ENCODE assay signal across 9 cellular contexts in the genomic region with DNA sequence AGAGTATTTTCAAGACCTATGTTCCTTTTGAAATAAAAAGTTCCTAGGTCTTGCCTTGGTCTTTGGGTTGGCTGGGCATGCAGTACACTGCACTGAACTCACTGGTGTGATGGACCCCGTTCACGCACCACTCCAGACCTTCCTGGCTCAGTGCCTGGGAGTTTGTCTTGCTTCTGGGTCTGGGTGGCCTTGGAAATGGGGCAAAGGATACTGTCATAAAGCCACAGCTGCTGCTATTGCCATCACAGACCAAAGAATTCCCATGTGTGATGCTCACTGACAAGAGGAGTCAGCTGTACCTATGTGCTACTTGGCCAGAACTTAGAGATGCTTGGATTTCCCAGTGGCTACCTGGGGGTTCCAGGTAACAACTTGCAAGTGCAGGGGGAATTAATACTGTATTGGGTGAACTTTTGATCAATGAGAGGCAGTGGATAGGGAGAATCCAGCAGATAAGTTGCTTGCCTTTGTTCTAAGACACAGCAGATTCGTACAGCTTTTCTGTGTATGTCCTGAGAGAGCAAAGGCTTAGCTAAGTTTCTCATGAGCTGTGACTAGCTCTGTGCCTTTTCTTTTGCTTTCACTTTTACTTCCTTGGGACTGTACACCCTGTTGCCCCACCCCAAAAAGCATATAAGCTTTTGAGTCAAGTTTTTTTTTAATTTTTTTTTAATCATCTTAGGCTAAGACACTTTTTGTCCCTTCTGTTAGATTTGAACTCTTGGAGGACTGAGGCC.
DNase-seq lines count a peak whose midpoint lies in the region; ATAC-seq and TF ChIP-seq lines count a peak whose summit lies in the region.
"Had no signal": no experiment of that assay in that cellular context is flagged by ENCODE, and none has a peak within 500 bp of the region (broad histone marks: within the 10 kb centered on the region; RNA-seq: fewer than 3 reads in every experiment).

No MANE protein-coding gene starts in this region.

- peaks cover 92% of the 10 kb centered on the region for H3K79me2 ChIP-seq in Loucy (ENCODE audit: insufficient read depth, low read length)

- peaks cover 23% of the 10 kb centered on the region; the same call in 1 of the 2 replicates for H3K36me3 ChIP-seq in Loucy (ENCODE audit: insufficient read depth, low read length)

- H3K9me2 ChIP-seq in Loucy (replicated peaks; ENCODE audit: low read depth, low read length) = no peaks in the 10 kb centered on the region

- no peak overlapping the region for H2AFZ ChIP-seq in Loucy (ENCODE audit: low read length)

- peak overlapping the region; percentile 82 for H3K4me3 Mint-ChIP-seq in activated naive CD8-positive, alpha-beta T cell treated with anti-CD3 and anti-CD28 coated beads, Interleukin-2, amount 10 ng/mL, durations not matched to agents 7 days and 5 days
- H3K4me3 Mint-ChIP-seq in nephron progenitor cell = no peak overlapping the region

- no peaks in the 10 kb centered on the region for H3K27me3 Mint-ChIP-seq in activated naive CD8-positive, alpha-beta T cell treated with anti-CD3 and anti-CD28 coated beads, Interleukin-2, amount 10 ng/mL, durations not matched to agents 7 days and 5 days
- H3K27me3 Mint-ChIP-seq in nephron progenitor cell (ENCODE audit: low read depth, poor library complexity) = peaks cover 11% of the 10 kb centered on the region

- TF ChIP-seq CTCF in Loucy (conservative IDR thresholded peaks at IDR 0.05; ENCODE audit: low read length) (no peak), nephron progenitor cell (IDR thresholded peaks at IDR 0.05) (no peak)

- peaks cover 5% of the 10 kb centered on the region for H3K36me3 Mint-ChIP-seq in activated naive CD8-positive, alpha-beta T cell treated with anti-CD3 and anti-CD28 coated beads, Interleukin-2, amount 10 ng/mL, durations not matched to agents 7 days and 5 days
- H3K36me3 Mint-ChIP-seq in nephron progenitor cell (ENCODE audit: low read depth) = no peaks in the 10 kb centered on the region

- POLR2A ChIA-PET in activated naive CD8-positive, alpha-beta T cell treated with anti-CD3 and anti-CD28 coated beads, Interleukin-2, amount 10 ng/mL, durations not matched to agents 7 days and 5 days (lab: Charles Lee) = interaction anchor here (0.7 to 2.5 kb wide), 11 partner anchors 8 to 115 kb away, joined by 3 to 8 read pairs (median 4); no protein-coding TSS in a partner anchor

- DNase-seq in activated CD8-positive, alpha-beta memory T cell treated with anti-CD3 and anti-CD28 coated beads for 24 hours = peak; percentile 72
- no peak for DNase-seq in activated CD8-positive, alpha-beta memory T cell treated with anti-CD3 and anti-CD28 coated beads, Interleukin-2, amount 50 U/mL, for 4 hours
- peak; percentile 36 for DNase-seq in activated naive CD8-positive, alpha-beta T cell treated with anti-CD3 and anti-CD28 coated beads, Interleukin-2, amount 10 ng/mL, durations not matched to agents 7 days and 5 days
- DNase-seq in stimulated activated naive CD8-positive, alpha-beta T cell treated with anti-CD3 and anti-CD28 coated beads, Interleukin-15, Interleukin-2, amounts not matched to agents 100 U/mL and 50 U/mL, for 24 hours = no peak
- DNase-seq in nephron progenitor cell = no peak
- no peak for DNase-seq in NCI-H1694 treated with DMSO at 0.1 percent for 48 hours (lab: John Stamatoyannopoulos, UW)
- no peak for DNase-seq in NCI-H146 (lab: John Stamatoyannopoulos, UW)
- DNase-seq: NCI-H526 treated with DMSO at 0.1 percent for 48 hours had no signal

- H3K27ac Mint-ChIP-seq in activated naive CD8-positive, alpha-beta T cell treated with anti-CD3 and anti-CD28 coated beads, Interleukin-2, amount 10 ng/mL, durations not matched to agents 7 days and 5 days = peak overlapping the region; percentile 91
- no peak overlapping the region for H3K27ac Mint-ChIP-seq in nephron progenitor cell

- H3K9ac ChIP-seq in Loucy (ENCODE audit: low read depth, low read length, poor library complexity, severe bottlenecking) = peak overlapping the region; percentile 42

- H3K4me1 ChIP-seq in Loucy (ENCODE audit: insufficient read depth, low read length, poor library complexity, severe bottlenecking) = peaks cover 83% of the 10 kb centered on the region

- H3K4me3 ChIP-seq in Loucy (ENCODE audit: low read length, poor library complexity, severe bottlenecking) = peak overlapping the region; percentile 50

- peaks cover 65% of the 10 kb centered on the region for H4K20me1 ChIP-seq in Loucy (ENCODE audit: insufficient read depth, low read length, poor library complexity, severe bottlenecking)

- peak overlapping the region; percentile 70 for H3K4me2 ChIP-seq in Loucy (ENCODE audit: low read depth, low read length, poor library complexity, severe bottlenecking)

- no peaks in the 10 kb centered on the region for H3K9me3 Mint-ChIP-seq in activated naive CD8-positive, alpha-beta T cell treated with anti-CD3 and anti-CD28 coated beads, Interleukin-2, amount 10 ng/mL, durations not matched to agents 7 days and 5 days
- no peaks in the 10 kb centered on the region for H3K9me3 Mint-ChIP-seq in nephron progenitor cell

- peaks cover 52% of the 10 kb centered on the region for H3K4me1 Mint-ChIP-seq in activated naive CD8-positive, alpha-beta T cell treated with anti-CD3 and anti-CD28 coated beads, Interleukin-2, amount 10 ng/mL, durations not matched to agents 7 days and 5 days
- H3K4me1 Mint-ChIP-seq in nephron progenitor cell = no peaks in the 10 kb centered on the region

- peak; percentile 94 for ATAC-seq in activated naive CD8-positive, alpha-beta T cell treated with anti-CD3 and anti-CD28 coated beads, Interleukin-2, amount 10 ng/mL, durations not matched to agents 7 days and 5 days (ENCODE audit: low read depth)
- ATAC-seq in stimulated activated naive CD8-positive, alpha-beta T cell treated with anti-CD3 and anti-CD28 coated beads, Interleukin-15, Interleukin-2, amounts not matched to agents 100 U/mL and 50 U/mL, for 24 hours = peak; percentile 84

- no peaks in the 10 kb centered on the region for H3K9me3 ChIP-seq in Loucy (ENCODE audit: insufficient read depth, low read depth, low read length)

- no peaks in the 10 kb centered on the region for H3K27me3 ChIP-seq in Loucy (ENCODE audit: insufficient read depth, low read length, poor library complexity, severe bottlenecking)

- H3F3A ChIP-seq in Loucy (ENCODE audit: low read depth) = 0 out of 2 replicates have a peak, but pooled peaks cover 6% of the 10 kb centered on the region

Comparison
In these comparisons a context has a peak if more than half of its experiments do, and no peak if none do; other contexts are left out.
1. DNase-seq: peak in activated CD8-positive, alpha-beta memory T cell treated with anti-CD3 and anti-CD28 coated beads for 24 hours (single experiment) and activated naive CD8-positive, alpha-beta T cell treated with anti-CD3 and anti-CD28 coated beads, Interleukin-2, amount 10 ng/mL, durations not matched to agents 7 days and 5 days (single experiment); none in activated CD8-positive, alpha-beta memory T cell treated with anti-CD3 and anti-CD28 coated beads, Interleukin-2, amount 50 U/mL, for 4 hours (single experiment), stimulated activated naive CD8-positive, alpha-beta T cell treated with anti-CD3 and anti-CD28 coated beads, Interleukin-15, Interleukin-2, amounts not matched to agents 100 U/mL and 50 U/mL, for 24 hours (single experiment), nephron progenitor cell (single experiment), NCI-H1694 treated with DMSO at 0.1 percent for 48 hours (single experiment) and NCI-H146 (single experiment).